Comparison of ENCODE assay signal across 15 cellular contexts in the genomic region with DNA sequence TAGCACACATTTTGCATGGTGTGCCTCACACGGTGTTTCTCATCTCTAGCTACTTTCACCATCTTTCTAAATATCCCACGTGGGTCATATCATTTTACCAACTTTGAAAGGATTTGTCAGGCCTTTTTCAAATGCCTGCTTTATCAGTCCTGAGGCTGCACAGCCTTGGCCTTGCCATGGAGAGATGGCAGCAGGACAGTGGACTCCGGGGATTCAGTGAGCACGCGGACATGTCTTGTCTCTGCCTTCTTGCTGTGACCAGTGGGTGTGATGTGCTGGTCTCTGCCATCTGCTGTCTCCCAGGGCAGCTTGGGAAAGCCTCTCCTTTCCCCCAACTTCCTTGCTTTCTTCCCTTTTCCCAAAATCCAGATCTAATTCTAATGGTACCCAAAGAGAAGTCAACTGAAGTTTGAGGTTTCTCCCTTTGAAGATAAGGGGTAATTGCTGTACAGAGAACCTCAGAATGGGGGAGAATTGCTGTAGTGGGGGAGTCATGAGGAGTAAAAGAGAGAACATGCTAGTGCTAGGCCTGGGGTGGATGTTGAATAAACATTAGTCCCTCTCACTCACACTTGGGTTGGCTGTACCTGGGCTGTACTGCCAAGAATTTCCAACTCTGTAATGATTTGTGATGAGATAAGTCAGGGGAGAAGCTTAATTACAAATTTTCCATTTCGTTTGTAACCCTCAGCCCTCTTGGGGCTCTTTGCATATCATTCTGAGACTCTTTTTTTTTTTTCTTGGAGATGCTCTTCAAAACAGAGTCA.
A peak's percentile ranks its signal among the peaks of the same experiment; 100 is the strongest.
DNase-seq lines count a peak whose midpoint lies in the region; ATAC-seq lines count a peak whose summit lies in the region.
"Had no signal": no experiment of that assay in that cellular context is flagged by ENCODE, and none has a peak within 500 bp of the region (broad histone marks: within the 10 kb centered on the region; RNA-seq: fewer than 3 reads in every experiment).

No MANE protein-coding gene starts in this region.

- intact Hi-C loops in activated T-helper 2 cell treated with anti-CD3 and anti-CD28 coated beads, Interferon-gamma antibody, Interleukin-2, Interleukin-4, amounts not matched to agents 10 μg/mL and 5 μg/mL and 100 μg/mL, durations not matched to agents 14 hours and 24 hours and 36 hours (cut with micrococcal nuclease) = loop anchor here (1.0 to 5.0 kb wide), 4 partner anchors 56 to 505 kb away; partner anchors contain the start of gene GALNT2

- H3K9me3 Mint-ChIP-seq in activated T-helper 2 cell treated with anti-CD3 and anti-CD28 coated beads, Interferon-gamma antibody, Interleukin-2, Interleukin-4, amounts not matched to agents 10 μg/mL and 5 μg/mL and 100 μg/mL, durations not matched to agents 14 hours and 24 hours and 36 hours = no peaks in the 10 kb centered on the region
- H3K9me3 Mint-ChIP-seq in naive B cell = no peaks in the 10 kb centered on the region
- H3K9me3 Mint-ChIP-seq: CD4-positive, alpha-beta memory T cell had no signal

- H3K4me1 Mint-ChIP-seq in activated T-helper 2 cell treated with anti-CD3 and anti-CD28 coated beads, Interferon-gamma antibody, Interleukin-2, Interleukin-4, amounts not matched to agents 10 μg/mL and 5 μg/mL and 100 μg/mL, durations not matched to agents 14 hours and 24 hours and 36 hours (ENCODE audit: low read depth) = peaks cover 31% of the 10 kb centered on the region
- H3K4me1 Mint-ChIP-seq in naive B cell = peaks cover 33 to 39% (median 38%) of the 10 kb centered on the region in 3 donors

- no peaks in the 10 kb centered on the region for H3K27me3 Mint-ChIP-seq in activated T-helper 2 cell treated with anti-CD3 and anti-CD28 coated beads, Interferon-gamma antibody, Interleukin-2, Interleukin-4, amounts not matched to agents 10 μg/mL and 5 μg/mL and 100 μg/mL, durations not matched to agents 14 hours and 24 hours and 36 hours (ENCODE audit: low read depth)
- H3K27me3 Mint-ChIP-seq in naive B cell = no peaks in the 10 kb centered on the region
- H3K27me3 Mint-ChIP-seq: CD4-positive, alpha-beta memory T cell; progenitor cell of endocrine pancreas had no signal

- no peaks in the 10 kb centered on the region for H3K36me3 Mint-ChIP-seq in activated T-helper 2 cell treated with anti-CD3 and anti-CD28 coated beads, Interferon-gamma antibody, Interleukin-2, Interleukin-4, amounts not matched to agents 10 μg/mL and 5 μg/mL and 100 μg/mL, durations not matched to agents 14 hours and 24 hours and 36 hours (ENCODE audit: low read depth)
- H3K36me3 Mint-ChIP-seq in naive B cell = no peaks in the 10 kb centered on the region
- H3K36me3 Mint-ChIP-seq: CD4-positive, alpha-beta memory T cell had no signal

- ATAC-seq in naive B cell (ENCODE audit: low read depth in 2 of 2) = no peak

- no peak overlapping the region for H3K4me3 Mint-ChIP-seq in activated T-helper 2 cell treated with anti-CD3 and anti-CD28 coated beads, Interferon-gamma antibody, Interleukin-2, Interleukin-4, amounts not matched to agents 10 μg/mL and 5 μg/mL and 100 μg/mL, durations not matched to agents 14 hours and 24 hours and 36 hours (ENCODE audit: low read depth)
- H3K4me3 Mint-ChIP-seq in naive B cell = no peak overlapping the region
- H3K4me3 Mint-ChIP-seq: neural crest cell had no signal

- peak; percentile 14 for DNase-seq in stimulated activated CD4-positive, alpha-beta T cell treated with anti-CD3 and anti-CD28 coated beads, Interleukin-15, amount 100 ng/mL, for 24 hours
- no peak for DNase-seq in stimulated activated CD4-positive, alpha-beta T cell treated with anti-CD3 and anti-CD28 coated beads, Interleukin-4, amount 100 ng/mL, for 4 hours
- no peak for DNase-seq in activated T-helper 2 cell treated with anti-CD3 and anti-CD28 coated beads, Interferon-gamma antibody, Interleukin-2, Interleukin-4, amounts not matched to agents 10 μg/mL and 5 μg/mL and 100 μg/mL, durations not matched to agents 14 hours and 24 hours and 36 hours (ENCODE audit: low spot score)
- DNase-seq in naive B cell (no peak), RKO (ENCODE audit: low spot score) (no peak), NCI-H226 (no peak), KG1 (lab: John Stamatoyannopoulos, UW) (no peak)
- DNase-seq: DMS 273 treated with DMSO at 0.1 percent for 48 hours, glutamatergic neuron, lower lobe of right lung, NCI-H526 treated with DMSO at 0.1 percent for 48 hours, sigmoid colon had no signal

- peak overlapping the region; percentile 1 for H3K27ac Mint-ChIP-seq in activated T-helper 2 cell treated with anti-CD3 and anti-CD28 coated beads, Interferon-gamma antibody, Interleukin-2, Interleukin-4, amounts not matched to agents 10 μg/mL and 5 μg/mL and 100 μg/mL, durations not matched to agents 14 hours and 24 hours and 36 hours
- peak overlapping the region in 4 of 6 donors; percentile 4 to 94 (median 62) for H3K27ac Mint-ChIP-seq in naive B cell
- H3K27ac Mint-ChIP-seq: progenitor cell of endocrine pancreas had no signal
